In genomic region chr1:1307261-1307907, GRCh38 we compare ENCODE assay signal across 8 cellular contexts. TPM values are rescaled to one million over a fixed set of nuclear protein-coding genes. Genes with fewer than 3 reads are reported as not detected.
DNase-seq lines count a peak whose midpoint lies in the region; ATAC-seq lines count a peak whose summit lies in the region.

No MANE protein-coding gene starts in this region.

- peak overlapping the region; percentile 97 for H3K27ac Mint-ChIP-seq in activated naive CD8-positive, alpha-beta T cell treated with anti-CD3 and anti-CD28 coated beads, Interleukin-2, amount 10 ng/mL, durations not matched to agents 7 days and 5 days
- H3K27ac Mint-ChIP-seq in stimulated activated memory B cell treated with anti-CD40 and anti-IgM and Interleukin-4, amounts not matched to agents 10 μg/mL and 1 μg/mL and 100 μg/mL, for 72 hours = peak overlapping the region; percentile 75

- peak overlapping the region; percentile 94 for H3K4me3 Mint-ChIP-seq in activated naive CD8-positive, alpha-beta T cell treated with anti-CD3 and anti-CD28 coated beads, Interleukin-2, amount 10 ng/mL, durations not matched to agents 7 days and 5 days
- peak overlapping the region; percentile 80 for H3K4me3 Mint-ChIP-seq in stimulated activated memory B cell treated with anti-CD40 and anti-IgM and Interleukin-4, amounts not matched to agents 10 μg/mL and 1 μg/mL and 100 μg/mL, for 72 hours

- H3K36me3 Mint-ChIP-seq in activated naive CD8-positive, alpha-beta T cell treated with anti-CD3 and anti-CD28 coated beads, Interleukin-2, amount 10 ng/mL, durations not matched to agents 7 days and 5 days = no peaks in the 10 kb centered on the region
- H3K36me3 Mint-ChIP-seq in stimulated activated memory B cell treated with anti-CD40 and anti-IgM and Interleukin-4, amounts not matched to agents 10 μg/mL and 1 μg/mL and 100 μg/mL, for 72 hours = peaks cover 2% of the 10 kb centered on the region

- peak overlapping the region; percentile 53 for H3K4me3 ChIP-seq in iPS-11a (ENCODE audit: low read depth, low read length)

- ATAC-seq in HG03354 (IDR thresholded peaks at IDR 0.05; ENCODE audit: poor library complexity, severe bottlenecking, unreplicated experiment) = peak; percentile 1
- peak; percentile 0 for ATAC-seq in activated naive CD8-positive, alpha-beta T cell treated with anti-CD3 and anti-CD28 coated beads, Interleukin-2, amount 10 ng/mL, durations not matched to agents 7 days and 5 days (ENCODE audit: low read depth)
- ATAC-seq in stimulated activated memory B cell treated with anti-CD40 and anti-IgM and Interleukin-4, amounts not matched to agents 10 μg/mL and 1 μg/mL and 100 μg/mL, for 72 hours = peak; percentile 1

- peak; percentile 41 for DNase-seq in activated T-cell treated with anti-CD3 and anti-CD28 coated beads, Interleukin-2, amount 50 U/mL, for 1 hour
- DNase-seq in activated T-cell treated with anti-CD3 and anti-CD28 coated beads for 4 hours = no peak
- no peak for DNase-seq in activated naive CD8-positive, alpha-beta T cell treated with anti-CD3 and anti-CD28 coated beads, Interleukin-2, amount 10 ng/mL, durations not matched to agents 7 days and 5 days
- DNase-seq in NCI-H748 treated with DMSO at 0.1 percent for 48 hours (lab: John Stamatoyannopoulos, UW) = no peak
- no peak for DNase-seq in NCI-H1436 treated with DMSO at 0.1 percent for 48 hours (lab: John Stamatoyannopoulos, UW)

- H3K9me3 Mint-ChIP-seq in activated naive CD8-positive, alpha-beta T cell treated with anti-CD3 and anti-CD28 coated beads, Interleukin-2, amount 10 ng/mL, durations not matched to agents 7 days and 5 days = no peaks in the 10 kb centered on the region
- H3K9me3 Mint-ChIP-seq in stimulated activated memory B cell treated with anti-CD40 and anti-IgM and Interleukin-4, amounts not matched to agents 10 μg/mL and 1 μg/mL and 100 μg/mL, for 72 hours = no peaks in the 10 kb centered on the region

- H3K27me3 Mint-ChIP-seq in activated naive CD8-positive, alpha-beta T cell treated with anti-CD3 and anti-CD28 coated beads, Interleukin-2, amount 10 ng/mL, durations not matched to agents 7 days and 5 days = no peaks in the 10 kb centered on the region
- H3K27me3 Mint-ChIP-seq in stimulated activated memory B cell treated with anti-CD40 and anti-IgM and Interleukin-4, amounts not matched to agents 10 μg/mL and 1 μg/mL and 100 μg/mL, for 72 hours = no peaks in the 10 kb centered on the region

- POLR2A ChIA-PET in activated naive CD8-positive, alpha-beta T cell treated with anti-CD3 and anti-CD28 coated beads, Interleukin-2, amount 10 ng/mL, durations not matched to agents 7 days and 5 days (lab: Charles Lee) = interaction anchor here (0.9 to 1.0 kb wide), 2 partner anchors 33 to 68 kb away, joined by 3 to 4 read pairs; partner anchors contain the start of genes AURKAIP1 and UBE2J2

- H3K4me1 Mint-ChIP-seq in activated naive CD8-positive, alpha-beta T cell treated with anti-CD3 and anti-CD28 coated beads, Interleukin-2, amount 10 ng/mL, durations not matched to agents 7 days and 5 days = peaks cover 14% of the 10 kb centered on the region
- peaks cover 36% of the 10 kb centered on the region for H3K4me1 Mint-ChIP-seq in stimulated activated memory B cell treated with anti-CD40 and anti-IgM and Interleukin-4, amounts not matched to agents 10 μg/mL and 1 μg/mL and 100 μg/mL, for 72 hours

RNA-seq across cellular contexts. Expression of gene ACAP3, which starts 0.3 kb away (rescaled TPM):
- total RNA-seq in activated naive CD8-positive, alpha-beta T cell treated with anti-CD3 and anti-CD28 coated beads, Interleukin-2, amount 10 ng/mL, durations not matched to agents 7 days and 5 days = 10 to 100 TPM; 80.2 to 86.3 TPM

RNA-seq across cellular contexts. Expression of gene PUSL1, which starts 1.0 kb away (rescaled TPM):
- total RNA-seq in activated naive CD8-positive, alpha-beta T cell treated with anti-CD3 and anti-CD28 coated beads, Interleukin-2, amount 10 ng/mL, durations not matched to agents 7 days and 5 days = 10 to 100 TPM; 22.3 to 22.4 TPM

RNA-seq across cellular contexts. Expression of gene INTS11, which starts 17.1 kb away (rescaled TPM):
- 100 to 1,000 TPM; 143 to 158 TPM for total RNA-seq in activated naive CD8-positive, alpha-beta T cell treated with anti-CD3 and anti-CD28 coated beads, Interleukin-2, amount 10 ng/mL, durations not matched to agents 7 days and 5 days

RNA-seq across cellular contexts. Expression of gene CPTP, which starts 17.2 kb away (rescaled TPM):
- 10 to 100 TPM; 19.3 TPM for total RNA-seq in activated naive CD8-positive, alpha-beta T cell treated with anti-CD3 and anti-CD28 coated beads, Interleukin-2, amount 10 ng/mL, durations not matched to agents 7 days and 5 days

RNA-seq across cellular contexts. Expression of gene TAS1R3, which starts 23.7 kb away (rescaled TPM):
- 1 to 10 TPM; 1.2 to 1.3 TPM for total RNA-seq in activated naive CD8-positive, alpha-beta T cell treated with anti-CD3 and anti-CD28 coated beads, Interleukin-2, amount 10 ng/mL, durations not matched to agents 7 days and 5 days
